Comparison of ENCODE assay signal across 20 cellular contexts in genomic region chr14:79822034-79822433, GRCh38.
"Had no signal": no experiment of that assay in that cellular context is flagged by ENCODE, and none has a peak within 500 bp of the region (broad histone marks: within the 10 kb centered on the region; RNA-seq: fewer than 3 reads in every experiment).

No MANE protein-coding gene starts in this region.

- H3K9me3 ChIP-seq: SJSA1 had no signal

- H3K4me3 ChIP-seq: SJSA1, SK-N-MC had no signal

- H3K36me3 ChIP-seq: SJSA1 had no signal

- H3K27ac ChIP-seq: HL-60, SJSA1, SK-N-MC had no signal

- H3K27me3 ChIP-seq: SJSA1 had no signal

- DNase-seq: KBM-7, MV-4-11, NCI-H1048, NCI-H1105, NCI-H1417, NCI-H146, NCI-H1930, NCI-H2081, NCI-H2107, NCI-H2227 treated with DMSO at 0.1 percent for 48 hours, NCI-H524, NCI-H774, Right ventricle myocardium superior, RPMI8226, SIG-M5 had no signal

- FAIRE-seq: HTR-8/SVneo, RCC 7860 had no signal

- H3K4me1 ChIP-seq: SJSA1 had no signal
